Comparison of ENCODE assay signal across 5 cellular contexts in the genomic region with DNA sequence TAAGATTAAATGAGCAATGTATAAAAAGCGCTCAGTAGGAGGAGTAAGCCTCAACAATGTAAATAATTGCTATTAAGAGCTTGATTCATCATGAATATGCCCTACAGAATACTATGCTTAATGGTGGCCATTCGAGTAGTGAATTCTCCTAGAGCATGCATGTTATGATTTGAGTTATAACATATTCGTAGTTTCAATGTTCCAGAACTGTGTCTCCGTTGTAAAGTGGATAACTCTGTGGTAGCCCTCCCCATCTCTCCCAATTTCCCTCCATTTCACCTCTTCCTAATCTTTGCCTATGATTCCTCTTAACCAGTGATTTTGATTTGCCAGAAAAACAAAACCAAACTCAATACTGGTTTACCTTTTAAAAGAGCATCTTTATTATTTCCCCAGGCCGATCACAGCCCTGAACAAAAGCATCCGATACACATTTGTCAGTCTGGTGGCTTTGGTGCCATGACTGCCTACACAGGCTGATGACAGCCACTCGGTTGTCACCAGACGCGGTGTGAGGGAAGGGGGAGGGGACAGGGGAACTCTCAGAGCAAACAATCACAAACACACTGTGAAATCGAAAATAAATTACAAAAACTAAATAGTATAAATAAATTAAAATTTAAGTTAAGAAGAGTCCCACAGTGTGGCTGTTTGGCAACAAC. TPM values are rescaled to one million over a fixed set of nuclear protein-coding genes. Genes with fewer than 3 reads are reported as not detected.
"Had no signal": no experiment of that assay in that cellular context is flagged by ENCODE, and none has a peak within 500 bp of the region (broad histone marks: within the 10 kb centered on the region; RNA-seq: fewer than 3 reads in every experiment).

No MANE protein-coding gene starts in this region.

RNA-seq across cellular contexts. Expression of gene CCL3, which starts 1.9 kb away (rescaled TPM):
- total RNA-seq: foreskin keratinocyte, pulmonary artery endothelial cell had no signal
- polyA plus RNA-seq: foreskin keratinocyte had no signal

RNA-seq across cellular contexts. Expression of gene CCL4, which starts 15.6 kb away (rescaled TPM):
- total RNA-seq: foreskin keratinocyte, pulmonary artery endothelial cell had no signal
- polyA plus RNA-seq: foreskin keratinocyte had no signal

RNA-seq across cellular contexts. Expression of gene CCL18, which starts 24.0 kb away (rescaled TPM):
- total RNA-seq: activated naive CD4-positive, alpha-beta T cell treated with anti-CD3 and anti-CD28 coated beads for 36 hours; foreskin keratinocyte; naive thymus-derived CD8-positive, alpha-beta T cell; pulmonary artery endothelial cell; T-helper 17 cell had no signal
- polyA plus RNA-seq: foreskin keratinocyte; naive thymus-derived CD8-positive, alpha-beta T cell had no signal
